Comparison of ENCODE assay signal across 7 cellular contexts in genomic region chr16:11979013-11979412, GRCh38. TPM values are rescaled to one million over a fixed set of nuclear protein-coding genes. Genes with fewer than 3 reads are reported as not detected.
"Had no signal": no experiment of that assay in that cellular context is flagged by ENCODE, and none has a peak within 500 bp of the region (broad histone marks: within the 10 kb centered on the region; RNA-seq: fewer than 3 reads in every experiment).

No MANE protein-coding gene starts in this region.

RNA-seq across cellular contexts. Expression of gene TNFRSF17, which starts 14.0 kb away (rescaled TPM):
- total RNA-seq: activated CD4-positive, alpha-beta memory T cell treated with anti-CD3 and anti-CD28 coated beads, Interleukin-2, amount 10 ng/mL, durations not matched to agents 7 days and 5 days; activated CD8-positive, alpha-beta memory T cell treated with anti-CD3 and anti-CD28 coated beads, Interleukin-2, amount 10 ng/mL, durations not matched to agents 7 days and 5 days; bronchial epithelial cell; MCF 10A; PC-3; Peyer's patch; SJSA1 had no signal
